Comparison of ENCODE assay signal across 20 cellular contexts in genomic region chr4:16162891-16163290, GRCh38.
DNase-seq lines count a peak whose midpoint lies in the region; FAIRE-seq and TF ChIP-seq lines count a peak whose summit lies in the region.
"Had no signal": no experiment of that assay in that cellular context is flagged by ENCODE, and none has a peak within 500 bp of the region (broad histone marks: within the 10 kb centered on the region; RNA-seq: fewer than 3 reads in every experiment).

No MANE protein-coding gene starts in this region.

- H3K27me3 Mint-ChIP-seq in activated naive CD4-positive, alpha-beta T cell treated with anti-CD3 and anti-CD28 coated beads, Interleukin-2, amount 50 U/mL, for 24 hours: no peaks in the 10 kb centered on the region
- H3K27me3 Mint-ChIP-seq: B cell; CD4-positive, alpha-beta T cell; CD8-positive, alpha-beta memory T cell had no signal

- peaks cover 23% of the 10 kb centered on the region for H3K36me3 Mint-ChIP-seq in activated naive CD4-positive, alpha-beta T cell treated with anti-CD3 and anti-CD28 coated beads, Interleukin-2, amount 50 U/mL, for 24 hours

- intact Hi-C loops in A673 (cut with micrococcal nuclease; ENCODE audit: unreplicated experiment): no loop called here
- intact Hi-C loops in endothelial cell of umbilical vein (cut with micrococcal nuclease): loop anchor here (2.0 kb wide), 1 partner anchor 34 kb away; no protein-coding TSS in a partner anchor
- intact Hi-C loops in posterior cingulate gyrus (cut with DNase I): loop anchor here (10.0 kb wide), 1 partner anchor 88 kb away; no protein-coding TSS in a partner anchor

- no peak for TF ChIP-seq POLR2A in endothelial cell of umbilical vein (IDR thresholded peaks at IDR 0.05; ENCODE audit: low read depth, low read length)

- no peak overlapping the region for H3K4me3 ChIP-seq in A673 (ENCODE audit: low read depth, low read length, poor library complexity, severe bottlenecking)
- no peak overlapping the region for H3K4me3 ChIP-seq in endothelial cell of umbilical vein (replicated peaks in 1 of 3; ENCODE audit: insufficient read depth in 1 of 3, low read depth in 1 of 3, low read length in 3 of 3)
- H3K4me3 ChIP-seq: BLaER1, GM23338 had no signal

- H3K27me3 ChIP-seq in A673 (replicated peaks; ENCODE audit: insufficient read depth, low read depth, low read length, poor library complexity) (no peaks in the 10 kb centered on the region), endothelial cell of umbilical vein (ENCODE audit: control insufficient read depth in 2 of 2, insufficient read depth in 2 of 2, low read length in 2 of 2) (no peaks in the 10 kb centered on the region)
- H3K27me3 ChIP-seq: BLaER1 had no signal

- H4K20me1 ChIP-seq in endothelial cell of umbilical vein (replicated peaks; ENCODE audit: control insufficient read depth, extremely low read depth, insufficient read depth, low read length): no peaks in the 10 kb centered on the region
- H4K20me1 ChIP-seq: BLaER1 had no signal

- H3K36me3 ChIP-seq in A673 (ENCODE audit: insufficient read depth, low read length, poor library complexity, severe bottlenecking) (peaks cover 8% of the 10 kb centered on the region), endothelial cell of umbilical vein (ENCODE audit: control insufficient read depth in 2 of 2, extremely low read depth in 1 of 2, insufficient read depth in 2 of 2, low read length in 2 of 2) (peaks cover 0 to 2% of the 10 kb centered on the region in 2 experiments)

- H3K4me1 Mint-ChIP-seq in activated naive CD4-positive, alpha-beta T cell treated with anti-CD3 and anti-CD28 coated beads, Interleukin-2, amount 50 U/mL, for 24 hours: no peaks in the 10 kb centered on the region
- H3K4me1 Mint-ChIP-seq: B cell had no signal

- no peak for DNase-seq in activated naive CD4-positive, alpha-beta T cell treated with anti-CD3 and anti-CD28 coated beads, Interleukin-2, amount 50 U/mL, for 16 hours
- no peak for DNase-seq in A673 (ENCODE audit: low spot score)
- peak; percentile 63 for DNase-seq in endothelial cell of umbilical vein (ENCODE audit: low read depth, low spot score)
- no peak for DNase-seq in C1 segment of cervical spinal cord (lab: John Stamatoyannopoulos, UW)
- no peak for DNase-seq in posterior cingulate gyrus
- DNase-seq: CD4-positive, alpha-beta T cell; CD8-positive, alpha-beta memory T cell; DMS 273 treated with DMSO at 0.1 percent for 48 hours; DMS79; EL; GF-D8; H9 had no signal

- no peak overlapping the region for H3K9ac ChIP-seq in endothelial cell of umbilical vein (replicated peaks; ENCODE audit: extremely low read depth, insufficient read depth, low read length)
- H3K9ac ChIP-seq: BLaER1 had no signal

- no peaks in the 10 kb centered on the region for H3K9me3 ChIP-seq in A673 (ENCODE audit: low read depth, low read length, poor library complexity, severe bottlenecking)
- H3K9me3 ChIP-seq in endothelial cell of umbilical vein (replicated peaks; ENCODE audit: control insufficient read depth, insufficient read depth, low read length): no peaks in the 10 kb centered on the region
- H3K9me3 ChIP-seq: BLaER1 had no signal

- H3K27ac Mint-ChIP-seq in activated naive CD4-positive, alpha-beta T cell treated with anti-CD3 and anti-CD28 coated beads, Interleukin-2, amount 50 U/mL, for 24 hours: peak overlapping the region; percentile 77
- H3K27ac Mint-ChIP-seq: B cell; CD14-positive monocyte; CD8-positive, alpha-beta memory T cell; H9 had no signal

- POLR2A ChIA-PET in A673 (lab: Charles Lee; ENCODE audit: low non-redundant PET) (no interaction called here), endothelial cell of umbilical vein (lab: Charles Lee) (no interaction called here)

- TF ChIP-seq CTCF in A673 (conservative IDR thresholded peaks at IDR 0.05; ENCODE audit: low read depth, low read length) (no peak), endothelial cell of umbilical vein (IDR thresholded peaks at IDR 0.05; ENCODE audit: extremely low read depth in 1 of 2, insufficient read depth in 1 of 2, low read depth in 1 of 2, low read length in 2 of 2) (no peak)

- CTCF ChIA-PET in A673 (lab: Charles Lee) (no interaction called here), endothelial cell of umbilical vein (lab: Charles Lee) (interaction anchor here (2.0 kb wide), 1 partner anchor 39 kb away, joined by 5 read pairs; no protein-coding TSS in a partner anchor)

- dilution Hi-C loops in endothelial cell of umbilical vein (cut with MboI; ENCODE audit: extremely low pct_ligation_motif_present, low sequenced_read_pairs): no loop called here

- no peaks in the 10 kb centered on the region for H3K9me3 Mint-ChIP-seq in activated naive CD4-positive, alpha-beta T cell treated with anti-CD3 and anti-CD28 coated beads, Interleukin-2, amount 50 U/mL, for 24 hours
- H3K9me3 Mint-ChIP-seq: CD4-positive, alpha-beta T cell; CD8-positive, alpha-beta memory T cell; GM23338; H9 had no signal

- no peaks in the 10 kb centered on the region for H3K9me1 ChIP-seq in endothelial cell of umbilical vein (replicated peaks; ENCODE audit: control insufficient read depth, extremely low read depth, insufficient read depth, low read length)

- FAIRE-seq in endothelial cell of umbilical vein (lab: Jason Lieb, UNC): no peak
- FAIRE-seq: D721Med, GM12891, GM18507 had no signal

- no peak overlapping the region for H3K4me3 Mint-ChIP-seq in activated naive CD4-positive, alpha-beta T cell treated with anti-CD3 and anti-CD28 coated beads, Interleukin-2, amount 50 U/mL, for 24 hours
- H3K4me3 Mint-ChIP-seq: B cell; CD14-positive monocyte; CD4-positive, alpha-beta T cell; CD8-positive, alpha-beta memory T cell; GM23338; H9 had no signal

- no peak overlapping the region for H2AFZ ChIP-seq in endothelial cell of umbilical vein (ENCODE audit: low read depth, low read length)
- H2AFZ ChIP-seq: GM23338 had no signal

- BruUV-seq in A673 (replicated peaks; lab: Mats Ljungman, UMichigan) (TSS peak; percentile 25), endothelial cell of umbilical vein (replicated peaks; lab: Mats Ljungman, UMichigan) (no TSS peak)

- H3K4me1 ChIP-seq in A673 (ENCODE audit: insufficient read depth, low read length, poor library complexity, severe bottlenecking) (peaks cover 35% of the 10 kb centered on the region), endothelial cell of umbilical vein (ENCODE audit: control insufficient read depth, extremely low read depth, insufficient read depth, low read length) (peaks cover 23% of the 10 kb centered on the region)
- H3K4me1 ChIP-seq: BLaER1 had no signal

- H3K27ac ChIP-seq in A673 (ENCODE audit: low read depth, low read length, poor library complexity, severe bottlenecking): no peak overlapping the region
- H3K27ac ChIP-seq in endothelial cell of umbilical vein (ENCODE audit: insufficient read depth, low read depth, low read length): no peak overlapping the region
- H3K27ac ChIP-seq: BLaER1 had no signal

- H3K79me2 ChIP-seq in endothelial cell of umbilical vein (ENCODE audit: control insufficient read depth, insufficient read depth, low read length): no peaks in the 10 kb centered on the region

- no peak overlapping the region for H3K4me2 ChIP-seq in endothelial cell of umbilical vein (ENCODE audit: insufficient read depth, low read length)
- H3K4me2 ChIP-seq: BLaER1, GM23338 had no signal

TF ChIP-seq in endothelial cell of umbilical vein, 7 proteins besides CTCF, POLR2A, EP300 and RAD21:
- no peak for TF ChIP-seq FOS (IDR thresholded peaks at IDR 0.05; ENCODE audit: borderline replicate concordance, insufficient read depth, low read length)
- no peak for TF ChIP-seq GATA2 (IDR thresholded peaks at IDR 0.05; ENCODE audit: insufficient read depth, insufficient read length, low read depth, low read length)
- TF ChIP-seq JUN (IDR thresholded peaks at IDR 0.05; ENCODE audit: borderline replicate concordance, insufficient read depth, insufficient read length, low read depth): no peak
- no peak for TF ChIP-seq EZH2 (IDR thresholded peaks at IDR 0.05; ENCODE audit: borderline replicate concordance, low read depth, low read length, severe bottlenecking)
- no peak for TF ChIP-seq POLR2AphosphoS5 (IDR thresholded peaks at IDR 0.05; ENCODE audit: insufficient read depth, low read depth, low read length)
- no peak for TF ChIP-seq MYC (IDR thresholded peaks at IDR 0.05; ENCODE audit: low read depth, low read length)
- TF ChIP-seq MAX (IDR thresholded peaks at IDR 0.05; ENCODE audit: insufficient read depth, insufficient read length): no peak
